In genomic region chr2:240674461-240675184, GRCh38 we compare ENCODE assay signal across 22 cellular contexts. TPM values are rescaled to one million over a fixed set of nuclear protein-coding genes. Genes with fewer than 3 reads are reported as not detected.
"Had no signal": no experiment of that assay in that cellular context is flagged by ENCODE, and none has a peak within 500 bp of the region (broad histone marks: within the 10 kb centered on the region; RNA-seq: fewer than 3 reads in every experiment).

No MANE protein-coding gene starts in this region.

RNA-seq across cellular contexts. Expression of gene AQP12B, which starts 8.1 kb away (rescaled TPM):
- total RNA-seq: activated naive CD4-positive, alpha-beta T cell treated with anti-CD3 and anti-CD28 coated beads for 36 hours; activated naive CD8-positive, alpha-beta T cell treated with anti-CD3 and anti-CD28 coated beads for 36 hours; activated T-helper 1 cell treated with anti-CD3 and anti-CD28 coated beads, Interleukin-12 subunit alpha, Interleukin-12 subunit beta, Interleukin-2, Interleukin-4 antibody, amounts not matched to agents 30 ng/mL and 10 ng/mL and 1 ng/mL, durations not matched to agents 14 hours and 24 hours and 36 hours; adrenal gland; aorta; cardiac septum; chondrocyte; esophagus mucosa; foreskin keratinocyte; heart left ventricle; kidney epithelial cell; left lobe of liver; lower lobe of right lung; mononuclear cell; neural crest cell; omental fat pad; sciatic nerve; subcutaneous adipose tissue; T-helper 1 cell treated with Interleukin-12 subunit alpha and Interleukin-12 subunit beta and Interleukin-4 antibody, amounts not matched to agents 30 ng/mL and 1 ng/mL, for 36 hours; thoracic aorta; uterus had no signal
- polyA plus RNA-seq: foreskin keratinocyte, heart left ventricle had no signal

RNA-seq across cellular contexts. Expression of gene AQP12A, which starts 17.0 kb away (rescaled TPM):
- total RNA-seq: activated naive CD4-positive, alpha-beta T cell treated with anti-CD3 and anti-CD28 coated beads for 36 hours; activated naive CD8-positive, alpha-beta T cell treated with anti-CD3 and anti-CD28 coated beads for 36 hours; activated T-helper 1 cell treated with anti-CD3 and anti-CD28 coated beads, Interleukin-12 subunit alpha, Interleukin-12 subunit beta, Interleukin-2, Interleukin-4 antibody, amounts not matched to agents 30 ng/mL and 10 ng/mL and 1 ng/mL, durations not matched to agents 14 hours and 24 hours and 36 hours; adrenal gland; aorta; cardiac septum; chondrocyte; esophagus mucosa; foreskin keratinocyte; heart left ventricle; kidney epithelial cell; left lobe of liver; lower lobe of right lung; mononuclear cell; neural crest cell; omental fat pad; posterior vena cava; sciatic nerve; subcutaneous adipose tissue; T-helper 1 cell treated with Interleukin-12 subunit alpha and Interleukin-12 subunit beta and Interleukin-4 antibody, amounts not matched to agents 30 ng/mL and 1 ng/mL, for 36 hours; thoracic aorta; uterus had no signal
- polyA plus RNA-seq: adrenal gland, foreskin keratinocyte, heart left ventricle had no signal
